10 cellular contexts compared by ENCODE assay signal in genomic region chrX:53280316-53280702, GRCh38. TPM values are rescaled to one million over a fixed set of nuclear protein-coding genes. Genes with fewer than 3 reads are reported as not detected.
A peak's percentile ranks its signal among the peaks of the same experiment; 100 is the strongest.
DNase-seq lines count a peak whose midpoint lies in the region; ATAC-seq and TF ChIP-seq lines count a peak whose summit lies in the region.
"Had no signal": no experiment of that assay in that cellular context is flagged by ENCODE, and none has a peak within 500 bp of the region (broad histone marks: within the 10 kb centered on the region; RNA-seq: fewer than 3 reads in every experiment).

No MANE protein-coding gene starts in this region.

- H3K4me1 Mint-ChIP-seq in activated T-cell treated with anti-CD3 and anti-CD28 coated beads, Interleukin-2, amount 50 U/mL, for 72 hours (ENCODE audit: low read depth) = peaks cover 6% of the 10 kb centered on the region
- peaks cover 7% of the 10 kb centered on the region for H3K4me1 Mint-ChIP-seq in activated CD8-positive, alpha-beta T cell treated with anti-CD3 and anti-CD28 coated beads for 36 hours (ENCODE audit: low read depth)
- no peaks in the 10 kb centered on the region for H3K4me1 Mint-ChIP-seq in glutamatergic neuron (ENCODE audit: low read depth, unreplicated experiment)

- H3K4me3 ChIP-seq in kidney epithelial cell (ENCODE audit: low read depth, low read length) (peak overlapping the region; percentile 8), thoracic aorta (peak overlapping the region; percentile 71)

- peaks cover 2% of the 10 kb centered on the region for H3K27me3 ChIP-seq in kidney epithelial cell (ENCODE audit: control insufficient read depth, insufficient read depth, low read length)
- H3K27me3 ChIP-seq in thoracic aorta (replicated peaks; ENCODE audit: insufficient read depth) = no peaks in the 10 kb centered on the region

- DNase-seq in activated T-cell treated with anti-CD3 and anti-CD28 coated beads, Interleukin-2, amount 50 U/mL, for 72 hours = peak in 1 of 2 donors; percentile 1
- no peak for DNase-seq in activated T-cell treated with anti-CD3 and anti-CD28 coated beads, Interleukin-2, amount 50 U/mL, for 48 hours
- no peak for DNase-seq in activated CD8-positive, alpha-beta T cell treated with anti-CD3 and anti-CD28 coated beads for 36 hours
- DNase-seq in kidney epithelial cell (ENCODE audit: low read depth) (no peak), thoracic aorta (ENCODE audit: low spot score) (no peak), NCI-H1105 (lab: John Stamatoyannopoulos, UW) (no peak), glutamatergic neuron (no peak)
- DNase-seq: NCI-H146 had no signal

- CTCF ChIA-PET in activated CD8-positive, alpha-beta T cell treated with anti-CD3 and anti-CD28 coated beads for 36 hours (lab: Charles Lee) = interaction anchor here (1.0 kb wide), 1 partner anchor 9 kb away, joined by 3 read pairs; no protein-coding TSS in a partner anchor

- intact Hi-C loops in activated CD8-positive, alpha-beta T cell treated with anti-CD3 and anti-CD28 coated beads for 36 hours (cut with micrococcal nuclease) = no loop called here

- peaks cover 9 to 27% of the 10 kb centered on the region in 2 donors for H3K4me1 ChIP-seq in thoracic aorta (ENCODE audit: control insufficient read depth in 1 of 2, low read depth in 2 of 2)

- no peaks in the 10 kb centered on the region for H3K36me3 Mint-ChIP-seq in activated T-cell treated with anti-CD3 and anti-CD28 coated beads, Interleukin-2, amount 50 U/mL, for 72 hours (ENCODE audit: insufficient read depth in 2 of 2)
- no peaks in the 10 kb centered on the region for H3K36me3 Mint-ChIP-seq in activated CD8-positive, alpha-beta T cell treated with anti-CD3 and anti-CD28 coated beads for 36 hours (ENCODE audit: low read depth)
- no peaks in the 10 kb centered on the region for H3K36me3 Mint-ChIP-seq in glutamatergic neuron (ENCODE audit: unreplicated experiment)

- no peaks in the 10 kb centered on the region for H3K9me3 ChIP-seq in thoracic aorta

- no peaks in the 10 kb centered on the region for H3K9me3 Mint-ChIP-seq in activated T-cell treated with anti-CD3 and anti-CD28 coated beads, Interleukin-2, amount 50 U/mL, for 72 hours
- H3K9me3 Mint-ChIP-seq in activated CD8-positive, alpha-beta T cell treated with anti-CD3 and anti-CD28 coated beads for 36 hours = no peaks in the 10 kb centered on the region
- no peaks in the 10 kb centered on the region for H3K9me3 Mint-ChIP-seq in glutamatergic neuron (ENCODE audit: unreplicated experiment)
- H3K9me3 Mint-ChIP-seq: stimulated activated naive CD8-positive, alpha-beta T cell treated with anti-CD3 and anti-CD28 coated beads, Interleukin-15, Interleukin-2, amounts not matched to agents 100 ng/mL and 50 ng/mL, for 24 hours had no signal

- H3K27ac ChIP-seq in thoracic aorta = no peak overlapping the region

- H3K27me3 Mint-ChIP-seq in activated T-cell treated with anti-CD3 and anti-CD28 coated beads, Interleukin-2, amount 50 U/mL, for 72 hours (ENCODE audit: low read depth) = peaks cover 38% of the 10 kb centered on the region
- no peaks in the 10 kb centered on the region for H3K27me3 Mint-ChIP-seq in activated CD8-positive, alpha-beta T cell treated with anti-CD3 and anti-CD28 coated beads for 36 hours
- H3K27me3 Mint-ChIP-seq in glutamatergic neuron (ENCODE audit: unreplicated experiment) = peaks cover under 1% of the 10 kb centered on the region
- H3K27me3 Mint-ChIP-seq: stimulated activated naive CD8-positive, alpha-beta T cell treated with anti-CD3 and anti-CD28 coated beads, Interleukin-15, Interleukin-2, amounts not matched to agents 100 ng/mL and 50 ng/mL, for 24 hours had no signal

- POLR2A ChIA-PET in activated CD8-positive, alpha-beta T cell treated with anti-CD3 and anti-CD28 coated beads for 36 hours (lab: Charles Lee) = no interaction called here

- no peak overlapping the region for H3K27ac Mint-ChIP-seq in activated T-cell treated with anti-CD3 and anti-CD28 coated beads, Interleukin-2, amount 50 U/mL, for 72 hours
- H3K27ac Mint-ChIP-seq in activated CD8-positive, alpha-beta T cell treated with anti-CD3 and anti-CD28 coated beads for 36 hours = peak overlapping the region; percentile 42
- no peak overlapping the region for H3K27ac Mint-ChIP-seq in glutamatergic neuron (ENCODE audit: unreplicated experiment)
- H3K27ac Mint-ChIP-seq: stimulated activated naive CD8-positive, alpha-beta T cell treated with anti-CD3 and anti-CD28 coated beads, Interleukin-15, Interleukin-2, amounts not matched to agents 100 ng/mL and 50 ng/mL, for 24 hours had no signal

- H3K36me3 ChIP-seq in kidney epithelial cell (ENCODE audit: control insufficient read depth, insufficient read depth, low read length) (no peaks in the 10 kb centered on the region), thoracic aorta (no peaks in the 10 kb centered on the region)

- H3K4me3 Mint-ChIP-seq in activated T-cell treated with anti-CD3 and anti-CD28 coated beads, Interleukin-2, amount 50 U/mL, for 72 hours = peak overlapping the region; percentile 18 to 39
- peak overlapping the region; percentile 31 for H3K4me3 Mint-ChIP-seq in activated CD8-positive, alpha-beta T cell treated with anti-CD3 and anti-CD28 coated beads for 36 hours
- H3K4me3 Mint-ChIP-seq in glutamatergic neuron (ENCODE audit: unreplicated experiment) = no peak overlapping the region
- H3K4me3 Mint-ChIP-seq: stimulated activated naive CD8-positive, alpha-beta T cell treated with anti-CD3 and anti-CD28 coated beads, Interleukin-15, Interleukin-2, amounts not matched to agents 100 ng/mL and 50 ng/mL, for 24 hours had no signal

- no peak for ATAC-seq in activated T-cell treated with anti-CD3 and anti-CD28 coated beads, Interleukin-2, amount 50 U/mL, for 72 hours (replicated peaks in 1 of 2)
- peak; percentile 37 for ATAC-seq in activated CD8-positive, alpha-beta T cell treated with anti-CD3 and anti-CD28 coated beads for 36 hours
- ATAC-seq in thoracic aorta (ENCODE audit: insufficient number of reproducible peaks, low FRiP score, low read depth) = no peak
- ATAC-seq in HG02840 (IDR thresholded peaks at IDR 0.05; ENCODE audit: low FRiP score, unreplicated experiment) = no peak

- no peak for TF ChIP-seq CTCF in activated CD8-positive, alpha-beta T cell treated with anti-CD3 and anti-CD28 coated beads for 36 hours (IDR thresholded peaks at IDR 0.05)
- TF ChIP-seq CTCF in kidney epithelial cell (IDR thresholded peaks at IDR 0.05; ENCODE audit: insufficient read depth, low read length, poor library complexity, severe bottlenecking) = no peak
- no peak for TF ChIP-seq CTCF in thoracic aorta (IDR thresholded peaks at IDR 0.05)
- no peak for TF ChIP-seq CTCF in glutamatergic neuron (IDR thresholded peaks at IDR 0.05; ENCODE audit: partially characterized antibody, unreplicated experiment)

RNA-seq across cellular contexts. Expression of gene IQSEC2, which starts 1.1 kb away (rescaled TPM):
- 1 to 10 TPM in 1 of 2 donors, under 1 TPM in 1; 0.56 to 1.3 TPM for total RNA-seq in activated T-cell treated with anti-CD3 and anti-CD28 coated beads, Interleukin-2, amount 50 U/mL, for 72 hours
- total RNA-seq in activated CD8-positive, alpha-beta T cell treated with anti-CD3 and anti-CD28 coated beads for 36 hours = under 1 TPM; 0.05 to 0.07 TPM
- total RNA-seq in kidney epithelial cell (5.4 and 7.2 TPM in 2 replicates), thoracic aorta (10 to 100 TPM; 12.2 to 21.1 TPM), glutamatergic neuron (ENCODE audit: unreplicated experiment) (1.6 TPM)

RNA-seq across cellular contexts. Expression of gene KDM5C, which starts 55.3 kb away (rescaled TPM):
- total RNA-seq in activated T-cell treated with anti-CD3 and anti-CD28 coated beads, Interleukin-2, amount 50 U/mL, for 72 hours = 100 to 1,000 TPM; 105 to 151 TPM
- total RNA-seq in activated CD8-positive, alpha-beta T cell treated with anti-CD3 and anti-CD28 coated beads for 36 hours = 10 to 100 TPM; 94.3 to 99.4 TPM
- total RNA-seq in kidney epithelial cell = 114 and 128 TPM in 2 replicates
- total RNA-seq in thoracic aorta = 100 to 1,000 TPM in 1 of 2 donors, 10 to 100 TPM in 1; 57.4 to 101 TPM
- 124 TPM for total RNA-seq in glutamatergic neuron (ENCODE audit: unreplicated experiment)
